Comparison of ENCODE assay signal across 21 cellular contexts in the genomic region with DNA sequence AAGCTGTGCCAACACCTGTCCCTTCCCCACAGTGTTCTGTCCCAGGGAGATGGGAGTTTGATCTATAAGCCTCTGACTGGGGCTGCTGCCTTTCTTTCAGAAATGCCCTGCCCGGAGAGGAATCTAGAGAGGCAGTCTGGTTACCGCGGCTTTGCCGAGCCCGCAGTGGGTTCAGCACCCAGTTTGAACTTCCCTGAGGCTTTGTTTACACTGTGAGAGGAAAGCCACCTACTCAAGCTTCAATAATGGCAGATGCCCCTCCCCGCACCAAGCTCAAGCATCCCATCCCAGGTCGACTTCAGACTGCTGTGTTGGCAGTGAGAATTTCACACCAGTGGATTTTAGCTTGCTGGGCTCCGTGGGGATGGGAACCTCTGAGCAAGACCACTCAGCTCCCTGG. TPM values are rescaled to one million over a fixed set of nuclear protein-coding genes. Genes with fewer than 3 reads are reported as not detected.
"Had no signal": no experiment of that assay in that cellular context is flagged by ENCODE, and none has a peak within 500 bp of the region (broad histone marks: within the 10 kb centered on the region; RNA-seq: fewer than 3 reads in every experiment).

No MANE protein-coding gene starts in this region.

- H3K36me3 ChIP-seq: cardiac muscle cell, gastroesophageal sphincter, lower lobe of right lung had no signal

- DNase-seq: activated CD4-positive, alpha-beta memory T cell treated with anti-CD3 and anti-CD28 coated beads, Interleukin-2, amount 10 ng/mL, durations not matched to agents 7 days and 5 days; activated CD4-positive, alpha-beta T cell treated with anti-CD3 and anti-CD28 coated beads, Interleukin-2, amount 10 ng/mL, durations not matched to agents 24 days and 14 days; activated gamma-delta T cell; activated naive CD4-positive, alpha-beta T cell treated with anti-CD3 and anti-CD28 coated beads, Interleukin-2, amount 50 U/mL, for 16 hours; anterior cingulate cortex; body of pancreas; cortex of kidney; endodermal cell; head of caudate nucleus; lower lobe of right lung; naive thymus-derived CD4-positive, alpha-beta T cell; stimulated activated CD4-positive, alpha-beta T cell treated with anti-CD3 and anti-CD28 coated beads, Interleukin-2, amount 100 ng/mL, for 48 hours; stimulated activated CD8-positive, alpha-beta memory T cell treated with anti-CD3 and anti-CD28 coated beads, Interleukin-4, amount 100 ng/mL, for 48 hours; stimulated activated naive B cell treated with anti-CD40 and anti-IgM and Interleukin-4, amounts not matched to agents 10 μg/mL and 1 μg/mL and 100 μg/mL, for 72 hours; T-helper 2 cell; testis; trophoblast cell had no signal

- H3K4me3 ChIP-seq: body of pancreas, cardiac muscle cell, gastroesophageal sphincter, lower lobe of right lung, testis had no signal

- H3K27ac ChIP-seq: body of pancreas, cardiac muscle cell, epithelial cell of prostate, gastroesophageal sphincter, lower lobe of right lung, testis had no signal

- H3K9me3 ChIP-seq: body of pancreas, gastroesophageal sphincter, lower lobe of right lung, testis had no signal

- H3K4me1 ChIP-seq: body of pancreas, gastroesophageal sphincter, lower lobe of right lung, testis had no signal

- ATAC-seq: activated CD4-positive, CD25-positive, alpha-beta regulatory T cell treated with anti-CD3 and anti-CD28 coated beads, Interleukin-2, amount 50 U/mL, for 24 hours; body of pancreas; gastroesophageal sphincter; lower lobe of right lung; naive thymus-derived CD4-positive, alpha-beta T cell; stimulated activated naive B cell treated with anti-CD40 and anti-IgM and Interleukin-4, amounts not matched to agents 10 μg/mL and 1 μg/mL and 100 μg/mL, for 72 hours had no signal

- H3K27me3 ChIP-seq: body of pancreas, cardiac muscle cell, gastroesophageal sphincter, testis had no signal

RNA-seq across cellular contexts. Expression of a gene that starts 33.3 kb away (rescaled TPM):
- total RNA-seq: activated CD4-positive, alpha-beta memory T cell treated with anti-CD3 and anti-CD28 coated beads, Interleukin-2, amount 10 ng/mL, durations not matched to agents 7 days and 5 days; activated CD4-positive, alpha-beta T cell treated with anti-CD3 and anti-CD28 coated beads, Interleukin-2, amount 10 ng/mL, durations not matched to agents 24 days and 14 days had no signal
- polyA plus RNA-seq: cardiac muscle cell had no signal
